In the genomic region with DNA sequence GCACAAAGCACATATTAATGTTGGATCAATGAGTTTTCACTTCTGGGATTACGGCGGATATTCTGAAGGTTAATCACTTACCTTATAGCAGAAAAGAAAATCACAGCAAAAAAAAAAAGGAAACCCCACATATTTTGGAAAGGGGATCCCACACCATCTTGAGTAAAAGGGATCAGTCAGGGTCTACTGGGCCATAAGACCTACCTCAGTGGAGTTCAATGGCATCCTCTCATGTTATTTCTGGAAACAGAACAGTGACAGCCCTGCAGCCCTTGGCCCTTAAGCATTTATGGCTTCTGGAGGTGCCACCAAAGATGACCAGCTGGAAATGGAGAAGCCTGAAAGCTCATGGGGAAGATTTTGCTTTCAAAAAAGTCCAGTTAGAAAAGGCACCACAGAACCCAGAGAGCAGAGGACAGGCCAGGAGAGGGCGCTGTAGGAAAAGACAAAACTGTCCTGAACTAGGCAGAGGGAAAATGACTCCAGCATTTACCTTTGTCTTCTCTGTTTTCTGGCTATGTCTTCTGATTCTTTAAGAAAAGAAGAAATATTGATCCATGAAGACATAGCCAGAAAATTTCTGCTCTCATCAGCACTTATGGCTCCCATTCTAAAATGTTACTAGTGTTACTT, we compare ENCODE assay signal across 12 cellular contexts. TPM values are rescaled to one million over a fixed set of nuclear protein-coding genes. Genes with fewer than 3 reads are reported as not detected.
DNase-seq lines count a peak whose midpoint lies in the region; ATAC-seq, FAIRE-seq and TF ChIP-seq lines count a peak whose summit lies in the region.
"Not testable (repeated sequence)": the region's sequence is repeated elsewhere in the genome, so short reads cannot be mapped to it uniquely, and the experiment has no call there.
"Had no signal": no experiment of that assay in that cellular context is flagged by ENCODE, and none has a peak within 500 bp of the region (broad histone marks: within the 10 kb centered on the region; RNA-seq: fewer than 3 reads in every experiment).

No MANE protein-coding gene starts in this region.

- ATAC-seq in GM21360 (IDR thresholded peaks at IDR 0.05; ENCODE audit: unreplicated experiment) = peak; percentile 62
- peak; percentile 49 for ATAC-seq in HG02678 (IDR thresholded peaks at IDR 0.05; ENCODE audit: unreplicated experiment)
- ATAC-seq in PC-3 = peak; percentile 79
- ATAC-seq in activated naive CD4-positive, alpha-beta T cell treated with anti-CD3 and anti-CD28 coated beads, Interleukin-2, amount 50 U/mL, for 72 hours = peak; percentile 49 to 73
- peak; percentile 87 for ATAC-seq in Right ventricle myocardium superior (ENCODE audit: poor library complexity)
- peak; percentile 74 to 77 for ATAC-seq in lower lobe of right lung
- peak; percentile 70 for ATAC-seq in aorta (ENCODE audit: low FRiP score)

- H3K79me2 ChIP-seq in PC-3 (ENCODE audit: low read length) = not testable (repeated sequence)

- not testable (repeated sequence) for BruUV-seq in PC-3 (replicated peaks; lab: Mats Ljungman, UMichigan)

- not testable (repeated sequence) for H3K9ac ChIP-seq in PC-3 (ENCODE audit: low read length)

- not testable (repeated sequence) for H3K4me1 ChIP-seq in PC-3 (ENCODE audit: insufficient read depth, low read length); lower lobe of right lung; aorta (ENCODE audit: control insufficient read depth in 1 of 2, insufficient read depth in 2 of 2, low read length in 2 of 2)

- 97% methylated on average over 2 of the region's 3 CpGs for WGBS in aorta, 2 donors

- TF ChIP-seq CTCF in PC-3 (conservative IDR thresholded peaks at IDR 0.05; ENCODE audit: low read depth, low read length) = peak; percentile 31; the same call in 1 of the 2 replicates
- not testable (repeated sequence) for TF ChIP-seq CTCF in lower lobe of right lung (IDR thresholded peaks at IDR 0.05)

- CTCF ChIA-PET in PC-3 (lab: Charles Lee) = not testable (repeated sequence)

- not testable (repeated sequence) for H3K9me3 ChIP-seq in PC-3 (ENCODE audit: low read length); lower lobe of right lung; aorta (ENCODE audit: control insufficient read depth, low read length)

- POLR2A ChIA-PET in PC-3 (lab: Charles Lee; ENCODE audit: unreplicated experiment) = not testable (repeated sequence)

- not testable (repeated sequence) for H3K9me2 ChIP-seq in PC-3 (replicated peaks; ENCODE audit: low read length)

- H3K36me3 ChIP-seq in PC-3 (ENCODE audit: low read depth, low read length); lower lobe of right lung; aorta (ENCODE audit: control insufficient read depth in 1 of 2, insufficient read depth in 2 of 2, low read length in 1 of 2): not testable (repeated sequence)

- H3K27ac Mint-ChIP-seq in activated naive CD4-positive, alpha-beta T cell treated with anti-CD3 and anti-CD28 coated beads, Interleukin-2, amount 50 U/mL, for 72 hours = not testable (repeated sequence)

- intact Hi-C loops in PC-3 (cut with micrococcal nuclease); Right ventricle myocardium superior (cut with DNase I); lower lobe of right lung (cut with DNase I); aorta (cut with DNase I): not testable (repeated sequence)

- H3K4me3 ChIP-seq in PC-3 (ENCODE audit: low read length); lower lobe of right lung; aorta (ENCODE audit: low read length in 2 of 2): not testable (repeated sequence)

- H3K9me3 Mint-ChIP-seq in activated naive CD4-positive, alpha-beta T cell treated with anti-CD3 and anti-CD28 coated beads, Interleukin-2, amount 50 U/mL, for 72 hours = not testable (repeated sequence)

- not testable (repeated sequence) for DNase-seq in GM18507 (ENCODE audit: extremely low spot score, insufficient read length, low read depth); PC-3; activated naive CD4-positive, alpha-beta T cell treated with anti-CD3 and anti-CD28 coated beads, Interleukin-2, amount 50 U/mL, for 72 hours (ENCODE audit: low spot score in 2 of 2); Right ventricle myocardium superior; lower lobe of right lung; aorta

- H3K4me2 ChIP-seq in PC-3 (ENCODE audit: low read length) = not testable (repeated sequence)

- not testable (repeated sequence) for H3F3A ChIP-seq in PC-3 (ENCODE audit: low read length, unreplicated experiment)

- not testable (repeated sequence) for H3K36me3 Mint-ChIP-seq in activated naive CD4-positive, alpha-beta T cell treated with anti-CD3 and anti-CD28 coated beads, Interleukin-2, amount 50 U/mL, for 72 hours

- H3K27me3 ChIP-seq in PC-3 (ENCODE audit: low read length) = peaks cover 13% of the 10 kb centered on the region; the same call in 1 of the 2 replicates
- not testable (repeated sequence) for H3K27me3 ChIP-seq in lower lobe of right lung (ENCODE audit: low read depth); aorta (ENCODE audit: control insufficient read depth in 1 of 2, insufficient read depth in 2 of 2, low read length in 1 of 2)

- H4K20me1 ChIP-seq in PC-3 (ENCODE audit: low read length) = not testable (repeated sequence)

- H2AFZ ChIP-seq in PC-3 (ENCODE audit: low read length) = not testable (repeated sequence)

- peak; percentile 82 for FAIRE-seq in GM18507 (lab: Jason Lieb, UNC)

- not testable (repeated sequence) for H3K27ac ChIP-seq in PC-3 (ENCODE audit: low read length); lower lobe of right lung; aorta (ENCODE audit: low read depth in 1 of 2, low read length in 2 of 2)

RNA-seq across cellular contexts. Expression of gene EIF5AL1, which starts 2.9 kb away (rescaled TPM):
- total RNA-seq in PC-3 (2014; rRNA removed) (0.51 and 0.75 TPM in 2 replicates), Right ventricle myocardium superior (0.13 TPM), lower lobe of right lung (not detected), aorta (under 1 TPM in 1 of 2 donors, not detected in 1; 0.10 TPM)
- total RNA-seq in activated naive CD4-positive, alpha-beta T cell treated with anti-CD3 and anti-CD28 coated beads, Interleukin-2, amount 50 U/mL, for 72 hours = under 1 TPM; 0.07 to 0.16 TPM
- under 1 TPM; 0.36 to 0.38 TPM for polyA plus RNA-seq in aorta

RNA-seq across cellular contexts. Expression of gene SFTPA2, which starts 50.8 kb away (rescaled TPM):
- not detected in 2 replicates for total RNA-seq in PC-3 (2014; rRNA removed)
- total RNA-seq in activated naive CD4-positive, alpha-beta T cell treated with anti-CD3 and anti-CD28 coated beads, Interleukin-2, amount 50 U/mL, for 72 hours = not detected
- 0.27 TPM for total RNA-seq in Right ventricle myocardium superior
- 14,717 TPM for total RNA-seq in lower lobe of right lung
- 1 to 10 TPM in 1 of 2 donors, not detected in 1; 1.6 TPM for total RNA-seq in aorta
- polyA plus RNA-seq in aorta = 10 to 100 TPM in 1 of 2 donors, under 1 TPM in 1; 0.77 to 13.0 TPM
- total RNA-seq: activated CD4-positive, alpha-beta T cell treated with anti-CD3 and anti-CD28 coated beads, Interleukin-2, amount 10 ng/mL, durations not matched to agents 7 days and 5 days; activated naive CD4-positive, alpha-beta T cell treated with anti-CD3 and anti-CD28 coated beads for 36 hours; mammary epithelial cell; PC-9 had no signal
- polyA plus RNA-seq: mammary epithelial cell had no signal

Comparison
In these comparisons a context has a peak if more than half of its experiments do, and no peak if none do; other contexts are left out.
1. RNA of gene SFTPA2, which starts 50.8 kb away (total RNA-seq): 14,717 TPM in lower lobe of right lung (single experiment); 1.6 TPM in aorta, 0.27 TPM in Right ventricle myocardium superior (single experiment), not detected in activated naive CD4-positive, alpha-beta T cell treated with anti-CD3 and anti-CD28 coated beads, Interleukin-2, amount 50 U/mL, for 72 hours and not detected in PC-3; every median in the first group is over 1,000 times any median in the second.
2. Peak in every context shown above with its lines, with median percentiles within 50 percentile points of each other: ATAC-seq.